8 cellular contexts compared by ENCODE assay signal in genomic region chr5:180868960-180869359, GRCh38. TPM values are rescaled to one million over a fixed set of nuclear protein-coding genes. Genes with fewer than 3 reads are reported as not detected.
DNase-seq lines count a peak whose midpoint lies in the region; ATAC-seq and TF ChIP-seq lines count a peak whose summit lies in the region.

No MANE protein-coding gene starts in this region.

- no peaks in the 10 kb centered on the region for H3K79me2 ChIP-seq in PC-3 (ENCODE audit: low read length)

- H3K4me3 ChIP-seq in PC-3 (ENCODE audit: low read length), result no peak overlapping the region
- H3K4me3 ChIP-seq in esophagus muscularis mucosa, result no peak overlapping the region

- intact Hi-C loops in PC-3 (cut with micrococcal nuclease), result loop anchor here (1.0 to 5.0 kb wide), 2 partner anchors 85 to 303 kb away; no protein-coding TSS in a partner anchor
- intact Hi-C loops in esophagus muscularis mucosa (cut with DNase I), result loop anchor here (5.0 kb wide), 1 partner anchor 288 kb away; no protein-coding TSS in a partner anchor
- intact Hi-C loops in natural killer cell (cut with micrococcal nuclease), result no loop called here

- no peaks in the 10 kb centered on the region for H3K4me1 Mint-ChIP-seq in natural killer cell

- no peak for TF ChIP-seq POLR2A in esophagus muscularis mucosa (IDR thresholded peaks at IDR 0.05; ENCODE audit: low read depth)

- no peak overlapping the region for H3K4me3 Mint-ChIP-seq in natural killer cell

- H3K9me3 ChIP-seq in PC-3 (ENCODE audit: low read length) (no peaks in the 10 kb centered on the region), esophagus muscularis mucosa (no peaks in the 10 kb centered on the region)

- no peaks in the 10 kb centered on the region for H3K36me3 Mint-ChIP-seq in natural killer cell

- H3K9ac ChIP-seq in PC-3 (ENCODE audit: low read length), result no peak overlapping the region

- TF ChIP-seq EP300 in esophagus muscularis mucosa (IDR thresholded peaks at IDR 0.05), result no peak

- ATAC-seq in PC-3, result peak; percentile 91
- peak in 1 of 3 donors; percentile 39 for ATAC-seq in natural killer cell
- no peak for ATAC-seq in GM19463 (IDR thresholded peaks at IDR 0.05; ENCODE audit: unreplicated experiment)

- peaks cover 13 to 19% of the 10 kb centered on the region in 2 donors for H3K27me3 Mint-ChIP-seq in natural killer cell (ENCODE audit: low read depth in 2 of 2)

- H3K4me2 ChIP-seq in PC-3 (ENCODE audit: low read length), result no peak overlapping the region

- H3K36me3 ChIP-seq in PC-3 (ENCODE audit: low read depth, low read length), result no peaks in the 10 kb centered on the region
- no peaks in the 10 kb centered on the region for H3K36me3 ChIP-seq in esophagus muscularis mucosa

- no peaks in the 10 kb centered on the region for H3K9me2 ChIP-seq in PC-3 (replicated peaks; ENCODE audit: low read length)

- TF ChIP-seq CTCF in PC-3 (conservative IDR thresholded peaks at IDR 0.05; ENCODE audit: low read depth, low read length), result peak; percentile 97
- TF ChIP-seq CTCF in esophagus muscularis mucosa (IDR thresholded peaks at IDR 0.05), result peak; percentile 70 to 81 (median 77)
- peak; percentile 54 for TF ChIP-seq CTCF in natural killer cell (IDR thresholded peaks at IDR 0.05)

- no peak overlapping the region for H3K27ac Mint-ChIP-seq in natural killer cell

- no peaks in the 10 kb centered on the region for H4K20me1 ChIP-seq in PC-3 (ENCODE audit: low read length)

- no peaks in the 10 kb centered on the region for H3F3A ChIP-seq in PC-3 (ENCODE audit: low read length, unreplicated experiment)

- H3K27ac ChIP-seq in PC-3 (ENCODE audit: low read length), result no peak overlapping the region
- H3K27ac ChIP-seq in esophagus muscularis mucosa (replicated peaks in 1 of 4), result peak overlapping the region; percentile 71 to 77 (median 75)

- H3K4me1 ChIP-seq in PC-3 (ENCODE audit: insufficient read depth, low read length) (peaks cover 13% of the 10 kb centered on the region), esophagus muscularis mucosa (peaks cover 0 to 29% (median 20%) of the 10 kb centered on the region in 4 donors)

- WGBS in esophagus muscularis mucosa, result 9% methylated on average over 3 of the region's 3 CpGs

- H3K27me3 ChIP-seq in PC-3 (ENCODE audit: low read length) (no peaks in the 10 kb centered on the region), esophagus muscularis mucosa (no peaks in the 10 kb centered on the region)

- CTCF ChIA-PET in PC-3 (lab: Charles Lee), result interaction anchor here (0.6 to 1.0 kb wide), 2 partner anchors 9 to 17 kb away, joined by 3 to 18 read pairs; no protein-coding TSS in a partner anchor

- DNase-seq in EH (ENCODE audit: low read depth), result peak; percentile 67
- peak; percentile 42 for DNase-seq in KG1 (lab: John Stamatoyannopoulos, UW)
- DNase-seq in PC-3, result peak; percentile 98
- DNase-seq in activated T-cell treated with anti-CD3 and anti-CD28 coated beads for 48 hours (ENCODE audit: low read depth), result peak; percentile 58
- DNase-seq in esophagus muscularis mucosa (ENCODE audit: extremely low spot score), result peak; percentile 96
- peak; percentile 36 for DNase-seq in natural killer cell
- peak; percentile 54 for DNase-seq in stromal cell of bone marrow (ENCODE audit: low read depth)

- POLR2A ChIA-PET in PC-3 (lab: Charles Lee; ENCODE audit: unreplicated experiment), result no interaction called here

- H2AFZ ChIP-seq in PC-3 (ENCODE audit: low read length), result no peak overlapping the region

- BruUV-seq in PC-3 (replicated peaks; lab: Mats Ljungman, UMichigan), result no TSS peak

- no peaks in the 10 kb centered on the region for H3K9me3 Mint-ChIP-seq in natural killer cell

RNA-seq across cellular contexts. Expression of gene ZFP62, which starts 7.9 kb away (rescaled TPM):
- total RNA-seq in PC-3 (2014; rRNA removed) (16.6 and 24.3 TPM in 2 replicates), esophagus muscularis mucosa (10 to 100 TPM; 17.7 to 22.8 (median 20.5) TPM), natural killer cell (10 to 100 TPM; 16.6 to 21.0 (median 20.3) TPM)

RNA-seq across cellular contexts. Expression of gene BTNL8, which starts 30.0 kb away (rescaled TPM):
- 0.23 TPM in 1 of 2 replicates, not detected in the other for total RNA-seq in PC-3 (2014; rRNA removed)
- total RNA-seq in esophagus muscularis mucosa, result under 1 TPM in 3 of 4 donors, not detected in 1; 0.17 to 0.58 (median 0.34) TPM
- total RNA-seq in natural killer cell, result under 1 TPM in 1 of 3 donors, not detected in 2; 0.75 TPM

Comparison
In these comparisons a context has a peak if more than half of its experiments do, and no peak if none do; other contexts are left out.
1. DNase-seq: peak in every context shown above with its lines; median percentile 98 in PC-3; 96 in esophagus muscularis mucosa; 67 in EH; 58 in activated T-cell treated with anti-CD3 and anti-CD28 coated beads for 48 hours; 54 in stromal cell of bone marrow; 42 in KG1; 36 in natural killer cell.